1 cellular context compared by ENCODE assay signal in the genomic region with DNA sequence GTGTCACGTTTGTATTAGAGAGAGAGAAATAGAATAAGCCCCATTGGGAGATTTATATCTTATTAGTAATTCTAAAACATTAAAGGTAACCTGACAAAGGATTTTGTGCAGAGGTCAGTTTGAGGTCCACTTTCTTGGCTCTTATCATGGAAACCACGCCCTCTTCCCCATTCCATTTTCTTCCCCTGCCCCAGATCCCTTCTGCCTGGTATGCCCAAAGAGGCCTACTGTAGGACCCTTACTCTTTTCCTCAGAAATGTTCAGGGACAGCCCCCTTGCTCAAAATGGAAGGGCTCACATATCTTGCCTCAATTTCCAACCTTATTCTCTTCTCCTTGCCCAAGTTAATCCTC.
TF ChIP-seq lines count a peak whose summit lies in the region.

No MANE protein-coding gene starts in this region.

TF ChIP-seq in K562, 482 proteins besides CTCF, POLR2A, EP300 and RAD21 (continued from another document and continues in another):
- TF ChIP-seq EHMT2 (IDR thresholded peaks at IDR 0.05) = 0 out of 2 replicates have a peak, but pooled peaks have one; percentile 19
- TF ChIP-seq ZNF347 (CRISPR knock-in tag; IDR thresholded peaks at IDR 0.05; ENCODE audit: low read depth) = no peak
- TF ChIP-seq, protein P1, sequence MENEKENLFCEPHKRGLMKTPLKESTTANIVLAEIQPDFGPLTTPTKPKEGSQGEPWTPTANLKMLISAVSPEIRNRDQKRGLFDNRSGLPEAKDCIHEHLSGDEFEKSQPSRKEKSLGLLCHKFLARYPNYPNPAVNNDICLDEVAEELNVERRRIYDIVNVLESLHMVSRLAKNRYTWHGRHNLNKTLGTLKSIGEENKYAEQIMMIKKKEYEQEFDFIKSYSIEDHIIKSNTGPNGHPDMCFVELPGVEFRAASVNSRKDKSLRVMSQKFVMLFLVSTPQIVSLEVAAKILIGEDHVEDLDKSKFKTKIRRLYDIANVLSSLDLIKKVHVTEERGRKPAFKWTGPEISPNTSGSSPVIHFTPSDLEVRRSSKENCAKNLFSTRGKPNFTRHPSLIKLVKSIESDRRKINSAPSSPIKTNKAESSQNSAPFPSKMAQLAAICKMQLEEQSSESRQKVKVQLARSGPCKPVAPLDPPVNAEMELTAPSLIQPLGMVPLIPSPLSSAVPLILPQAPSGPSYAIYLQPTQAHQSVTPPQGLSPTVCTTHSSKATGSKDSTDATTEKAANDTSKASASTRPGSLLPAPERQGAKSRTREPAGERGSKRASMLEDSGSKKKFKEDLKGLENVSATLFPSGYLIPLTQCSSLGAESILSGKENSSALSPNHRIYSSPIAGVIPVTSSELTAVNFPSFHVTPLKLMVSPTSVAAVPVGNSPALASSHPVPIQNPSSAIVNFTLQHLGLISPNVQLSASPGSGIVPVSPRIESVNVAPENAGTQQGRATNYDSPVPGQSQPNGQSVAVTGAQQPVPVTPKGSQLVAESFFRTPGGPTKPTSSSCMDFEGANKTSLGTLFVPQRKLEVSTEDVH (IDR thresholded peaks at IDR 0.05; ENCODE audit: low read depth, partially characterized antibody) = no peak
- TF ChIP-seq, protein P2, sequence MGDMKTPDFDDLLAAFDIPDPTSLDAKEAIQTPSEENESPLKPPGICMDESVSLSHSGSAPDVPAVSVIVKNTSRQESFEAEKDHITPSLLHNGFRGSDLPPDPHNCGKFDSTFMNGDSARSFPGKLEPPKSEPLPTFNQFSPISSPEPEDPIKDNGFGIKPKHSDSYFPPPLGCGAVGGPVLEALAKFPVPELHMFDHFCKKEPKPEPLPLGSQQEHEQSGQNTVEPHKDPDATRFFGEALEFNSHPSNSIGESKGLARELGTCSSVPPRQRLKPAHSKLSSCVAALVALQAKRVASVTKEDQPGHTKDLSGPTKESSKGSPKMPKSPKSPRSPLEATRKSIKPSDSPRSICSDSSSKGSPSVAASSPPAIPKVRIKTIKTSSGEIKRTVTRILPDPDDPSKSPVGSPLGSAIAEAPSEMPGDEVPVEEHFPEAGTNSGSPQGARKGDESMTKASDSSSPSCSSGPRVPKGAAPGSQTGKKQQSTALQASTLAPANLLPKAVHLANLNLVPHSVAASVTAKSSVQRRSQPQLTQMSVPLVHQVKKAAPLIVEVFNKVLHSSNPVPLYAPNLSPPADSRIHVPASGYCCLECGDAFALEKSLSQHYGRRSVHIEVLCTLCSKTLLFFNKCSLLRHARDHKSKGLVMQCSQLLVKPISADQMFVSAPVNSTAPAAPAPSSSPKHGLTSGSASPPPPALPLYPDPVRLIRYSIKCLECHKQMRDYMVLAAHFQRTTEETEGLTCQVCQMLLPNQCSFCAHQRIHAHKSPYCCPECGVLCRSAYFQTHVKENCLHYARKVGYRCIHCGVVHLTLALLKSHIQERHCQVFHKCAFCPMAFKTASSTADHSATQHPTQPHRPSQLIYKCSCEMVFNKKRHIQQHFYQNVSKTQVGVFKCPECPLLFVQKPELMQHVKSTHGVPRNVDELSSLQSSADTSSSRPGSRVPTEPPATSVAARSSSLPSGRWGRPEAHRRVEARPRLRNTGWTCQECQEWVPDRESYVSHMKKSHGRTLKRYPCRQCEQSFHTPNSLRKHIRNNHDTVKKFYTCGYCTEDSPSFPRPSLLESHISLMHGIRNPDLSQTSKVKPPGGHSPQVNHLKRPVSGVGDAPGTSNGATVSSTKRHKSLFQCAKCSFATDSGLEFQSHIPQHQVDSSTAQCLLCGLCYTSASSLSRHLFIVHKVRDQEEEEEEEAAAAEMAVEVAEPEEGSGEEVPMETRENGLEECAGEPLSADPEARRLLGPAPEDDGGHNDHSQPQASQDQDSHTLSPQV (IDR thresholded peaks at IDR 0.05) = no peak
- peak; percentile 16; the same call in 1 of the 2 replicates for TF ChIP-seq KLF6 (CRISPR knock-in tag; IDR thresholded peaks at IDR 0.05; ENCODE audit: borderline replicate concordance)
- no peak for TF ChIP-seq THRAP3 (IDR thresholded peaks at IDR 0.05; ENCODE audit: borderline replicate concordance)
- no peak for TF ChIP-seq ZNF384 (IDR thresholded peaks at IDR 0.05; ENCODE audit: low read depth, low read length)
- no peak for TF ChIP-seq MCM2 (IDR thresholded peaks at IDR 0.05; ENCODE audit: low read depth)
- TF ChIP-seq SPI1 (IDR thresholded peaks at IDR 0.05; ENCODE audit: borderline replicate concordance, low read depth, low read length) = peak; percentile 51; the same call in 1 of the 2 replicates
- no peak for TF ChIP-seq MIER1 (IDR thresholded peaks at IDR 0.05; ENCODE audit: low read depth)
- no peak for TF ChIP-seq STAT5A (IDR thresholded peaks at IDR 0.05; ENCODE audit: borderline replicate concordance, low read length)
- TF ChIP-seq KLF1 (tag; IDR thresholded peaks at IDR 0.05) = peak; percentile 43; the same call in 1 of the 2 replicates
- no peak for TF ChIP-seq ZNF197 (CRISPR knock-in tag; IDR thresholded peaks at IDR 0.05; ENCODE audit: low read depth)
- no peak for TF ChIP-seq ZNF165 (CRISPR knock-in tag; IDR thresholded peaks at IDR 0.05; ENCODE audit: borderline replicate concordance)
- TF ChIP-seq SNRNP70 (optimal IDR thresholded peaks at IDR 0.05; ENCODE audit: low read depth, low read length) = no peak
- TF ChIP-seq U2AF2 (optimal IDR thresholded peaks at IDR 0.05; ENCODE audit: low read depth, low read length) = no peak
- TF ChIP-seq GABPA (tag; conservative IDR thresholded peaks at IDR 0.05; ENCODE audit: low read depth) = no peak
- TF ChIP-seq, protein P3, sequence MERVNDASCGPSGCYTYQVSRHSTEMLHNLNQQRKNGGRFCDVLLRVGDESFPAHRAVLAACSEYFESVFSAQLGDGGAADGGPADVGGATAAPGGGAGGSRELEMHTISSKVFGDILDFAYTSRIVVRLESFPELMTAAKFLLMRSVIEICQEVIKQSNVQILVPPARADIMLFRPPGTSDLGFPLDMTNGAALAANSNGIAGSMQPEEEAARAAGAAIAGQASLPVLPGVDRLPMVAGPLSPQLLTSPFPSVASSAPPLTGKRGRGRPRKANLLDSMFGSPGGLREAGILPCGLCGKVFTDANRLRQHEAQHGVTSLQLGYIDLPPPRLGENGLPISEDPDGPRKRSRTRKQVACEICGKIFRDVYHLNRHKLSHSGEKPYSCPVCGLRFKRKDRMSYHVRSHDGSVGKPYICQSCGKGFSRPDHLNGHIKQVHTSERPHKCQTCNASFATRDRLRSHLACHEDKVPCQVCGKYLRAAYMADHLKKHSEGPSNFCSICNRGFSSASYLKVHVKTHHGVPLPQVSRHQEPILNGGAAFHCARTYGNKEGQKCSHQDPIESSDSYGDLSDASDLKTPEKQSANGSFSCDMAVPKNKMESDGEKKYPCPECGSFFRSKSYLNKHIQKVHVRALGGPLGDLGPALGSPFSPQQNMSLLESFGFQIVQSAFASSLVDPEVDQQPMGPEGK (CRISPR knock-in tag; IDR thresholded peaks at IDR 0.05; ENCODE audit: borderline replicate concordance) = no peak
- no peak for TF ChIP-seq STAG1 (CRISPR knock-in tag; IDR thresholded peaks at IDR 0.05; ENCODE audit: borderline replicate concordance)
- no peak for TF ChIP-seq PTTG1 (tag; IDR thresholded peaks at IDR 0.05; ENCODE audit: low read depth)
- TF ChIP-seq ZNF436 (CRISPR knock-in tag; IDR thresholded peaks at IDR 0.05) = no peak
- no peak for TF ChIP-seq MCM3 (IDR thresholded peaks at IDR 0.05)
- no peak for TF ChIP-seq RBM39 (optimal IDR thresholded peaks at IDR 0.05; ENCODE audit: low read depth, low read length)
- no peak for TF ChIP-seq FOXJ3 (CRISPR knock-in tag; IDR thresholded peaks at IDR 0.05)
- TF ChIP-seq KDM1A (IDR thresholded peaks at IDR 0.05) = no peak
- TF ChIP-seq, protein P4, sequence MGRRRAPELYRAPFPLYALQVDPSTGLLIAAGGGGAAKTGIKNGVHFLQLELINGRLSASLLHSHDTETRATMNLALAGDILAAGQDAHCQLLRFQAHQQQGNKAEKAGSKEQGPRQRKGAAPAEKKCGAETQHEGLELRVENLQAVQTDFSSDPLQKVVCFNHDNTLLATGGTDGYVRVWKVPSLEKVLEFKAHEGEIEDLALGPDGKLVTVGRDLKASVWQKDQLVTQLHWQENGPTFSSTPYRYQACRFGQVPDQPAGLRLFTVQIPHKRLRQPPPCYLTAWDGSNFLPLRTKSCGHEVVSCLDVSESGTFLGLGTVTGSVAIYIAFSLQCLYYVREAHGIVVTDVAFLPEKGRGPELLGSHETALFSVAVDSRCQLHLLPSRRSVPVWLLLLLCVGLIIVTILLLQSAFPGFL (CRISPR knock-in tag; IDR thresholded peaks at IDR 0.05) = no peak; the same call in 1 of the 2 replicates
- TF ChIP-seq HNRNPL (IDR thresholded peaks at IDR 0.05; ENCODE audit: low read depth, low read length) = no peak
- no peak for TF ChIP-seq KLF10 (CRISPR knock-in tag; IDR thresholded peaks at IDR 0.05)
- TF ChIP-seq NFRKB (IDR thresholded peaks at IDR 0.05; ENCODE audit: low read depth) = peak; percentile 35; the same call in 1 of the 2 replicates
- TF ChIP-seq CHD1 (IDR thresholded peaks at IDR 0.05; ENCODE audit: low read length) = no peak
- TF ChIP-seq ILF3 (IDR thresholded peaks at IDR 0.05; ENCODE audit: borderline replicate concordance) = no peak
- no peak for TF ChIP-seq ZNF41 (CRISPR knock-in tag; conservative IDR thresholded peaks at IDR 0.05)
- no peak for TF ChIP-seq SUPT5H (IDR thresholded peaks at IDR 0.05)
- TF ChIP-seq KDM2B (CRISPR knock-in tag; IDR thresholded peaks at IDR 0.05) = no peak
- TF ChIP-seq, protein P5, sequence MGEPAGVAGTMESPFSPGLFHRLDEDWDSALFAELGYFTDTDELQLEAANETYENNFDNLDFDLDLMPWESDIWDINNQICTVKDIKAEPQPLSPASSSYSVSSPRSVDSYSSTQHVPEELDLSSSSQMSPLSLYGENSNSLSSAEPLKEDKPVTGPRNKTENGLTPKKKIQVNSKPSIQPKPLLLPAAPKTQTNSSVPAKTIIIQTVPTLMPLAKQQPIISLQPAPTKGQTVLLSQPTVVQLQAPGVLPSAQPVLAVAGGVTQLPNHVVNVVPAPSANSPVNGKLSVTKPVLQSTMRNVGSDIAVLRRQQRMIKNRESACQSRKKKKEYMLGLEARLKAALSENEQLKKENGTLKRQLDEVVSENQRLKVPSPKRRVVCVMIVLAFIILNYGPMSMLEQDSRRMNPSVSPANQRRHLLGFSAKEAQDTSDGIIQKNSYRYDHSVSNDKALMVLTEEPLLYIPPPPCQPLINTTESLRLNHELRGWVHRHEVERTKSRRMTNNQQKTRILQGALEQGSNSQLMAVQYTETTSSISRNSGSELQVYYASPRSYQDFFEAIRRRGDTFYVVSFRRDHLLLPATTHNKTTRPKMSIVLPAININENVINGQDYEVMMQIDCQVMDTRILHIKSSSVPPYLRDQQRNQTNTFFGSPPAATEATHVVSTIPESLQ (CRISPR knock-in tag; IDR thresholded peaks at IDR 0.05) = no peak
- TF ChIP-seq, protein P6, sequence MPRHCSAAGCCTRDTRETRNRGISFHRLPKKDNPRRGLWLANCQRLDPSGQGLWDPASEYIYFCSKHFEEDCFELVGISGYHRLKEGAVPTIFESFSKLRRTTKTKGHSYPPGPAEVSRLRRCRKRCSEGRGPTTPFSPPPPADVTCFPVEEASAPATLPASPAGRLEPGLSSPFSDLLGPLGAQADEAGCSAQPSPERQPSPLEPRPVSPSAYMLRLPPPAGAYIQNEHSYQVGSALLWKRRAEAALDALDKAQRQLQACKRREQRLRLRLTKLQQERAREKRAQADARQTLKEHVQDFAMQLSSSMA (CRISPR knock-in tag; IDR thresholded peaks at IDR 0.05) = no peak
- TF ChIP-seq, protein P7, sequence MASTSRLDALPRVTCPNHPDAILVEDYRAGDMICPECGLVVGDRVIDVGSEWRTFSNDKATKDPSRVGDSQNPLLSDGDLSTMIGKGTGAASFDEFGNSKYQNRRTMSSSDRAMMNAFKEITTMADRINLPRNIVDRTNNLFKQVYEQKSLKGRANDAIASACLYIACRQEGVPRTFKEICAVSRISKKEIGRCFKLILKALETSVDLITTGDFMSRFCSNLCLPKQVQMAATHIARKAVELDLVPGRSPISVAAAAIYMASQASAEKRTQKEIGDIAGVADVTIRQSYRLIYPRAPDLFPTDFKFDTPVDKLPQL (IDR thresholded peaks at IDR 0.05; ENCODE audit: extremely low read depth, insufficient read length) = no peak
- TF ChIP-seq, protein P8, sequence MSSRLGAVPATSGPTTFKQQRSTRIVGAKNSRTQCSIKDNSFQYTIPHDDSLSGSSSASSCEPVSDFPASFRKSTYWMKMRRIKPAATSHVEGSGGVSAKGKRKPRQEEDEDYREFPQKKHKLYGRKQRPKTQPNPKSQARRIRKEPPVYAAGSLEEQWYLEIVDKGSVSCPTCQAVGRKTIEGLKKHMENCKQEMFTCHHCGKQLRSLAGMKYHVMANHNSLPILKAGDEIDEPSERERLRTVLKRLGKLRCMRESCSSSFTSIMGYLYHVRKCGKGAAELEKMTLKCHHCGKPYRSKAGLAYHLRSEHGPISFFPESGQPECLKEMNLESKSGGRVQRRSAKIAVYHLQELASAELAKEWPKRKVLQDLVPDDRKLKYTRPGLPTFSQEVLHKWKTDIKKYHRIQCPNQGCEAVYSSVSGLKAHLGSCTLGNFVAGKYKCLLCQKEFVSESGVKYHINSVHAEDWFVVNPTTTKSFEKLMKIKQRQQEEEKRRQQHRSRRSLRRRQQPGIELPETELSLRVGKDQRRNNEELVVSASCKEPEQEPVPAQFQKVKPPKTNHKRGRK (tag; IDR thresholded peaks at IDR 0.05) = no peak
- TF ChIP-seq, protein P9, sequence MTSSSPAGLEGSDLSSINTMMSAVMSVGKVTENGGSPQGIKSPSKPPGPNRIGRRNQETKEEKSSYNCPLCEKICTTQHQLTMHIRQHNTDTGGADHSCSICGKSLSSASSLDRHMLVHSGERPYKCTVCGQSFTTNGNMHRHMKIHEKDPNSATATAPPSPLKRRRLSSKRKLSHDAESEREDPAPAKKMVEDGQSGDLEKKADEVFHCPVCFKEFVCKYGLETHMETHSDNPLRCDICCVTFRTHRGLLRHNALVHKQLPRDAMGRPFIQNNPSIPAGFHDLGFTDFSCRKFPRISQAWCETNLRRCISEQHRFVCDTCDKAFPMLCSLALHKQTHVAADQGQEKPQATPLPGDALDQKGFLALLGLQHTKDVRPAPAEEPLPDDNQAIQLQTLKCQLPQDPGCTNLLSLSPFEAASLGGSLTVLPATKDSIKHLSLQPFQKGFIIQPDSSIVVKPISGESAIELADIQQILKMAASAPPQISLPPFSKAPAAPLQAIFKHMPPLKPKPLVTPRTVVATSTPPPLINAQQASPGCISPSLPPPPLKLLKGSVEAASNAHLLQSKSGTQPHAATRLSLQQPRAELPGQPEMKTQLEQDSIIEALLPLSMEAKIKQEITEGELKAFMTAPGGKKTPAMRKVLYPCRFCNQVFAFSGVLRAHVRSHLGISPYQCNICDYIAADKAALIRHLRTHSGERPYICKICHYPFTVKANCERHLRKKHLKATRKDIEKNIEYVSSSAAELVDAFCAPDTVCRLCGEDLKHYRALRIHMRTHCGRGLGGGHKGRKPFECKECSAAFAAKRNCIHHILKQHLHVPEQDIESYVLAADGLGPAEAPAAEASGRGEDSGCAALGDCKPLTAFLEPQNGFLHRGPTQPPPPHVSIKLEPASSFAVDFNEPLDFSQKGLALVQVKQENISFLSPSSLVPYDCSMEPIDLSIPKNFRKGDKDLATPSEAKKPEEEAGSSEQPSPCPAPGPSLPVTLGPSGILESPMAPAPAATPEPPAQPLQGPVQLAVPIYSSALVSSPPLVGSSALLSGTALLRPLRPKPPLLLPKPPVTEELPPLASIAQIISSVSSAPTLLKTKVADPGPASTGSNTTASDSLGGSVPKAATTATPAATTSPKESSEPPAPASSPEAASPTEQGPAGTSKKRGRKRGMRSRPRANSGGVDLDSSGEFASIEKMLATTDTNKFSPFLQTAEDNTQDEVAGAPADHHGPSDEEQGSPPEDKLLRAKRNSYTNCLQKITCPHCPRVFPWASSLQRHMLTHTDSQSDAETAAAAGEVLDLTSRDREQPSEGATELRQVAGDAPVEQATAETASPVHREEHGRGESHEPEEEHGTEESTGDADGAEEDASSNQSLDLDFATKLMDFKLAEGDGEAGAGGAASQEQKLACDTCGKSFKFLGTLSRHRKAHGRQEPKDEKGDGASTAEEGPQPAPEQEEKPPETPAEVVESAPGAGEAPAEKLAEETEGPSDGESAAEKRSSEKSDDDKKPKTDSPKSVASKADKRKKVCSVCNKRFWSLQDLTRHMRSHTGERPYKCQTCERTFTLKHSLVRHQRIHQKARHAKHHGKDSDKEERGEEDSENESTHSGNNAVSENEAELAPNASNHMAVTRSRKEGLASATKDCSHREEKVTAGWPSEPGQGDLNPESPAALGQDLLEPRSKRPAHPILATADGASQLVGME (CRISPR knock-in tag; IDR thresholded peaks at IDR 0.05) = no peak
